9 cellular contexts compared by ENCODE assay signal in genomic region chr1:1260843-1261560, GRCh38. TPM values are rescaled to one million over a fixed set of nuclear protein-coding genes. Genes with fewer than 3 reads are reported as not detected.
DNase-seq lines count a peak whose midpoint lies in the region; ATAC-seq and TF ChIP-seq lines count a peak whose summit lies in the region.
"Had no signal": no experiment of that assay in that cellular context is flagged by ENCODE, and none has a peak within 500 bp of the region (broad histone marks: within the 10 kb centered on the region; RNA-seq: fewer than 3 reads in every experiment).

No MANE protein-coding gene starts in this region.

- peaks cover 81% of the 10 kb centered on the region for H3K36me3 ChIP-seq in lower lobe of right lung

- peaks cover 32% of the 10 kb centered on the region for H3K36me3 Mint-ChIP-seq in activated naive CD8-positive, alpha-beta T cell treated with anti-CD3 and anti-CD28 coated beads for 36 hours
- H3K36me3 Mint-ChIP-seq in type B pancreatic cell, result peaks cover 11% of the 10 kb centered on the region

- intact Hi-C loops in lower lobe of right lung (cut with DNase I), result no loop called here

- H3K27ac ChIP-seq in lower lobe of right lung, result peak overlapping the region; percentile 4

- no peak overlapping the region for H3K4me3 Mint-ChIP-seq in activated naive CD8-positive, alpha-beta T cell treated with anti-CD3 and anti-CD28 coated beads for 36 hours
- H3K4me3 Mint-ChIP-seq in type B pancreatic cell, result no peak overlapping the region

- peaks cover 16% of the 10 kb centered on the region for H3K4me1 ChIP-seq in lower lobe of right lung

- H3K4me1 Mint-ChIP-seq in activated naive CD8-positive, alpha-beta T cell treated with anti-CD3 and anti-CD28 coated beads for 36 hours, result peaks cover 5% of the 10 kb centered on the region
- H3K4me1 Mint-ChIP-seq in type B pancreatic cell (ENCODE audit: unreplicated experiment), result no peaks in the 10 kb centered on the region

- no peak overlapping the region for H3K4me3 ChIP-seq in lower lobe of right lung

- H3K27me3 Mint-ChIP-seq in activated naive CD8-positive, alpha-beta T cell treated with anti-CD3 and anti-CD28 coated beads for 36 hours, result no peaks in the 10 kb centered on the region
- H3K27me3 Mint-ChIP-seq in type B pancreatic cell, result no peaks in the 10 kb centered on the region

- H3K27ac Mint-ChIP-seq in activated naive CD8-positive, alpha-beta T cell treated with anti-CD3 and anti-CD28 coated beads for 36 hours, result peak overlapping the region; percentile 34
- H3K27ac Mint-ChIP-seq in type B pancreatic cell, result no peak overlapping the region

- H3K9me3 Mint-ChIP-seq in activated naive CD8-positive, alpha-beta T cell treated with anti-CD3 and anti-CD28 coated beads for 36 hours, result no peaks in the 10 kb centered on the region
- H3K9me3 Mint-ChIP-seq in type B pancreatic cell, result no peaks in the 10 kb centered on the region

- ATAC-seq in lower lobe of right lung, result no peak
- ATAC-seq in GM21717 (IDR thresholded peaks at IDR 0.05; ENCODE audit: unreplicated experiment), result no peak

- H3K27me3 ChIP-seq in lower lobe of right lung (ENCODE audit: low read depth), result no peaks in the 10 kb centered on the region

- no peaks in the 10 kb centered on the region for H3K9me3 ChIP-seq in lower lobe of right lung

- DNase-seq in CMK (ENCODE audit: low read depth) (peak; percentile 77), HUDEP-2 (lab: John Stamatoyannopoulos, UW; ENCODE audit: unreplicated experiment in 76 of 76) (peak in 73 of 76 experiments; percentile 30 to 89 (median 74)), lower lobe of right lung (no peak), UCSD-AML1 (lab: John Stamatoyannopoulos, UW; ENCODE audit: unreplicated experiment) (no peak), type B pancreatic cell (ENCODE audit: extremely low spot score, unreplicated experiment) (no peak)
- no peak for DNase-seq in activated naive CD8-positive, alpha-beta T cell treated with anti-CD3 and anti-CD28 coated beads for 36 hours
- DNase-seq: occipital lobe, small intestine had no signal

- TF ChIP-seq CTCF in lower lobe of right lung (IDR thresholded peaks at IDR 0.05), result no peak
- TF ChIP-seq CTCF in type B pancreatic cell (conservative IDR thresholded peaks at IDR 0.05), result no peak

RNA-seq across cellular contexts. Expression of gene UBE2J2, which starts 12.7 kb away (rescaled TPM):
- total RNA-seq in activated naive CD8-positive, alpha-beta T cell treated with anti-CD3 and anti-CD28 coated beads for 36 hours, result 10 to 100 TPM; 69.9 to 70.6 TPM
- total RNA-seq in lower lobe of right lung (49.9 TPM), type B pancreatic cell (ENCODE audit: low replicate concordance) (56.5 and 73.8 TPM in 2 replicates)

RNA-seq across cellular contexts. Expression of gene C1QTNF12, which starts 14.5 kb away (rescaled TPM):
- 1 to 10 TPM; 2.4 to 3.8 TPM for total RNA-seq in activated naive CD8-positive, alpha-beta T cell treated with anti-CD3 and anti-CD28 coated beads for 36 hours
- total RNA-seq in lower lobe of right lung (1.2 TPM), type B pancreatic cell (ENCODE audit: low replicate concordance) (2.5 TPM in 2 replicates)
- total RNA-seq: occipital lobe had no signal

RNA-seq across cellular contexts. Expression of gene SCNN1D, which starts 19.2 kb away (rescaled TPM):
- 1 to 10 TPM; 4.9 to 6.9 TPM for total RNA-seq in activated naive CD8-positive, alpha-beta T cell treated with anti-CD3 and anti-CD28 coated beads for 36 hours
- total RNA-seq in lower lobe of right lung (4.3 TPM), type B pancreatic cell (ENCODE audit: low replicate concordance) (2.7 and 13.5 TPM in 2 replicates)

RNA-seq across cellular contexts. Expression of gene B3GALT6, which starts 29.0 kb away (rescaled TPM):
- 10 to 100 TPM; 17.5 to 18.9 TPM for total RNA-seq in activated naive CD8-positive, alpha-beta T cell treated with anti-CD3 and anti-CD28 coated beads for 36 hours
- total RNA-seq in lower lobe of right lung, result 13.7 TPM
- total RNA-seq in type B pancreatic cell (ENCODE audit: low replicate concordance), result 19.5 and 30.2 TPM in 2 replicates

RNA-seq across cellular contexts. Expression of gene SDF4, which starts 29.2 kb away (rescaled TPM):
- 10 to 100 TPM; 85.9 to 95.9 TPM for total RNA-seq in activated naive CD8-positive, alpha-beta T cell treated with anti-CD3 and anti-CD28 coated beads for 36 hours
- total RNA-seq in lower lobe of right lung, result 127 TPM
- 116 and 136 TPM in 2 replicates for total RNA-seq in type B pancreatic cell (ENCODE audit: low replicate concordance)

Comparison
In these comparisons a context has a peak if more than half of its experiments do, and no peak if none do; other contexts are left out.
1. DNase-seq: peak in CMK (single experiment) and HUDEP-2 (73 of 76); none in activated naive CD8-positive, alpha-beta T cell treated with anti-CD3 and anti-CD28 coated beads for 36 hours (single experiment), lower lobe of right lung (single experiment), UCSD-AML1 (single experiment) and type B pancreatic cell (single experiment).